16 cellular contexts compared by ENCODE assay signal in genomic region chr18:8153887-8154583, GRCh38.
DNase-seq lines count a peak whose midpoint lies in the region; ATAC-seq and TF ChIP-seq lines count a peak whose summit lies in the region.
"Had no signal": no experiment of that assay in that cellular context is flagged by ENCODE, and none has a peak within 500 bp of the region (broad histone marks: within the 10 kb centered on the region; RNA-seq: fewer than 3 reads in every experiment).

No MANE protein-coding gene starts in this region.

- no peak overlapping the region for H3K4me3 Mint-ChIP-seq in type B pancreatic cell
- H3K4me3 Mint-ChIP-seq: activated CD4-positive, alpha-beta memory T cell treated with anti-CD3 and anti-CD28 coated beads for 36 hours; nephron had no signal

- H3K27me3 Mint-ChIP-seq in type B pancreatic cell, result no peaks in the 10 kb centered on the region
- H3K27me3 Mint-ChIP-seq: activated CD4-positive, alpha-beta memory T cell treated with anti-CD3 and anti-CD28 coated beads for 36 hours had no signal

- no peaks in the 10 kb centered on the region for H3K9me3 Mint-ChIP-seq in type B pancreatic cell
- H3K9me3 Mint-ChIP-seq: nephron had no signal

- H3K36me3 ChIP-seq in right atrium auricular region (no peaks in the 10 kb centered on the region), left ventricle myocardium inferior (peaks cover 17% of the 10 kb centered on the region)
- H3K36me3 ChIP-seq: SJSA1, suprapubic skin had no signal

- no peaks in the 10 kb centered on the region for H3K4me1 Mint-ChIP-seq in type B pancreatic cell (ENCODE audit: unreplicated experiment)
- H3K4me1 Mint-ChIP-seq: nephron had no signal

- no peak overlapping the region for H3K27ac ChIP-seq in right atrium auricular region
- peak overlapping the region; percentile 47 for H3K27ac ChIP-seq in left ventricle myocardium inferior (replicated peaks)
- H3K27ac ChIP-seq: SJSA1, skin epidermis, suprapubic skin had no signal

- H3K36me3 Mint-ChIP-seq in type B pancreatic cell, result no peaks in the 10 kb centered on the region

- no peak overlapping the region for H3K27ac Mint-ChIP-seq in type B pancreatic cell
- H3K27ac Mint-ChIP-seq: activated CD4-positive, alpha-beta memory T cell treated with anti-CD3 and anti-CD28 coated beads for 36 hours; nephron had no signal

- intact Hi-C loops in Right ventricle myocardium inferior (cut with DNase I), result no loop called here
- intact Hi-C loops in left ventricle myocardium inferior (cut with micrococcal nuclease), result no loop called here

- DNase-seq in Right ventricle myocardium inferior (ENCODE audit: missing footprints) (no peak), right atrium auricular region (ENCODE audit: low spot score) (no peak), astrocyte of the hippocampus (ENCODE audit: low read depth, low spot score) (peak; percentile 73), left ventricle myocardium inferior (no peak), stromal cell of bone marrow (ENCODE audit: low read depth) (peak; percentile 67), type B pancreatic cell (ENCODE audit: extremely low spot score, unreplicated experiment) (no peak)
- DNase-seq in stimulated activated CD4-positive, alpha-beta T cell treated with anti-CD3 and anti-CD28 coated beads, Interleukin-15, amount 100 ng/mL, for 24 hours, result no peak
- DNase-seq: 8988T; activated CD4-positive, alpha-beta memory T cell treated with anti-CD3 and anti-CD28 coated beads for 36 hours; amygdala had no signal

- H3K4me3 ChIP-seq in right atrium auricular region, result no peak overlapping the region
- H3K4me3 ChIP-seq in left ventricle myocardium inferior, result no peak overlapping the region
- H3K4me3 ChIP-seq: SJSA1, skin epidermis, suprapubic skin had no signal

- H3K27me3 ChIP-seq in right atrium auricular region, result no peaks in the 10 kb centered on the region
- H3K27me3 ChIP-seq in left ventricle myocardium inferior (ENCODE audit: low read depth), result no peaks in the 10 kb centered on the region
- H3K27me3 ChIP-seq: SJSA1, suprapubic skin had no signal

- no peak for TF ChIP-seq CTCF in right atrium auricular region (IDR thresholded peaks at IDR 0.05)
- TF ChIP-seq CTCF in left ventricle myocardium inferior (IDR thresholded peaks at IDR 0.05; ENCODE audit: borderline replicate concordance), result no peak
- TF ChIP-seq CTCF in type B pancreatic cell (conservative IDR thresholded peaks at IDR 0.05), result no peak

- ATAC-seq in Right ventricle myocardium inferior (peak; percentile 79), GM21576 (IDR thresholded peaks at IDR 0.05; ENCODE audit: unreplicated experiment) (no peak)
- ATAC-seq: left lobe of liver had no signal

- H3K9me3 ChIP-seq in right atrium auricular region (no peaks in the 10 kb centered on the region), left ventricle myocardium inferior (replicated peaks) (peaks cover 9% of the 10 kb centered on the region)
- H3K9me3 ChIP-seq: SJSA1, suprapubic skin had no signal

- no peaks in the 10 kb centered on the region for H3K4me1 ChIP-seq in right atrium auricular region
- H3K4me1 ChIP-seq in left ventricle myocardium inferior, result peaks cover 22% of the 10 kb centered on the region
- H3K4me1 ChIP-seq: suprapubic skin had no signal

Comparison
In these comparisons a context has a peak if more than half of its experiments do, and no peak if none do; other contexts are left out.
1. DNase-seq: peak in astrocyte of the hippocampus (single experiment) and stromal cell of bone marrow (single experiment); none in Right ventricle myocardium inferior (single experiment), right atrium auricular region (single experiment), left ventricle myocardium inferior (single experiment), type B pancreatic cell (single experiment) and stimulated activated CD4-positive, alpha-beta T cell treated with anti-CD3 and anti-CD28 coated beads, Interleukin-15, amount 100 ng/mL, for 24 hours (single experiment).